ENCODE assay signal across 8 cellular contexts in the genomic region with DNA sequence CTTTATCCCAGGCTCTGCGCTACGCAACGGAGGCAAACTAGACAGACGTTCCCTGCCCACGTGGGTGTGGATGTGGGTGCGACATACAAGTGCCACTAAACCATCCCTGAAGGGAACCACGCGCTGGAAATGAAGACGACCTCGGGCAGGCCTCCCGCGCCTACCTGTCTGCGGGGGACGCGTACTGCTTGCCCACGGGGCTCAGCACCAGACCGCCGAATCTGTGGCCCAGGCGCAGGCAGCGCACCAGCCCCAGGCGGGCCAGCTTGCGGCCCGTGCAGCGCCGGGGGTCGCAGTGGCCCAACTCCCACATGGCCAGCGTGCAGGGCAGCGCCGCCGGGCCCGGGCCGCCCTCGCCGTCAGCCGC. TPM values are rescaled to one million over a fixed set of nuclear protein-coding genes. Genes with fewer than 3 reads are reported as not detected.
A peak's percentile ranks its signal among the peaks of the same experiment; 100 is the strongest.
DNase-seq lines count a peak whose midpoint lies in the region; ATAC-seq, FAIRE-seq and TF ChIP-seq lines count a peak whose summit lies in the region.

No MANE protein-coding gene starts in this region.

- no peak for FAIRE-seq in H54 (lab: Jason Lieb, UNC)
- no peak for FAIRE-seq in urothelium cell line (lab: Jason Lieb, UNC)

- no peaks in the 10 kb centered on the region for H3K27me3 ChIP-seq in BLaER1
- no peaks in the 10 kb centered on the region for H3K27me3 ChIP-seq in RWPE2 (ENCODE audit: insufficient read depth, poor library complexity, severe bottlenecking)
- H3K27me3 ChIP-seq in esophagus muscularis mucosa = no peaks in the 10 kb centered on the region
- H3K27me3 ChIP-seq in parathyroid adenoma (ENCODE audit: control insufficient read depth, insufficient read depth, low read length) = no peaks in the 10 kb centered on the region

- TF ChIP-seq CTCF in RWPE2 (IDR thresholded peaks at IDR 0.05; ENCODE audit: poor library complexity, severe bottlenecking) = no peak
- no peak for TF ChIP-seq CTCF in esophagus muscularis mucosa (IDR thresholded peaks at IDR 0.05)
- no peak for TF ChIP-seq CTCF in parathyroid adenoma (IDR thresholded peaks at IDR 0.05)

- H3K36me3 ChIP-seq in BLaER1 (peaks cover 36% of the 10 kb centered on the region), RWPE2 (ENCODE audit: low read depth) (peaks cover 14% of the 10 kb centered on the region; the same call in 1 of the 2 replicates), esophagus muscularis mucosa (peaks cover 18 to 34% (median 33%) of the 10 kb centered on the region in 4 donors), parathyroid adenoma (ENCODE audit: control insufficient read depth, insufficient read depth, low read length) (no peaks in the 10 kb centered on the region)

- no peak for TF ChIP-seq POLR2A in esophagus muscularis mucosa (IDR thresholded peaks at IDR 0.05; ENCODE audit: low read depth)
- no peak for TF ChIP-seq POLR2A in H54 (IDR thresholded peaks at IDR 0.05; ENCODE audit: low read depth, low read length)

- H3K4me2 ChIP-seq in BLaER1 (peak overlapping the region; percentile 99), parathyroid adenoma (ENCODE audit: low read length) (peak overlapping the region; percentile 93)

- 0% methylated on average over 4 of the region's 35 CpGs for WGBS in esophagus muscularis mucosa

- ATAC-seq in GM21619 (IDR thresholded peaks at IDR 0.05; ENCODE audit: unreplicated experiment) (peak; percentile 18), RWPE2 (ENCODE audit: low read depth) (0 out of 3 replicates have a peak, but pooled peaks have one; percentile 3)

- H3K4me3 ChIP-seq in BLaER1 = peak overlapping the region; percentile 89
- H3K4me3 ChIP-seq in RWPE2 (ENCODE audit: severe bottlenecking) = peak overlapping the region; percentile 82
- peak overlapping the region; percentile 84 to 99 (median 91) for H3K4me3 ChIP-seq in esophagus muscularis mucosa
- peak overlapping the region; percentile 67 for H3K4me3 ChIP-seq in parathyroid adenoma (ENCODE audit: low read depth, low read length)

- peaks cover 45% of the 10 kb centered on the region for H4K20me1 ChIP-seq in BLaER1

- no peak for DNase-seq in RWPE2 (ENCODE audit: low spot score)
- no peak for DNase-seq in esophagus muscularis mucosa (ENCODE audit: extremely low spot score)
- no peak for DNase-seq in NCI-H82 (lab: John Stamatoyannopoulos, UW)
- no peak for DNase-seq in H54 (ENCODE audit: insufficient read length, low spot score)
- DNase-seq in urothelium cell line (ENCODE audit: low spot score) = no peak

- H3K9me3 ChIP-seq in BLaER1 (no peaks in the 10 kb centered on the region), RWPE2 (ENCODE audit: severe bottlenecking) (no peaks in the 10 kb centered on the region), esophagus muscularis mucosa (no peaks in the 10 kb centered on the region), parathyroid adenoma (ENCODE audit: control insufficient read depth, low read length) (no peaks in the 10 kb centered on the region)

- H3K79me2 ChIP-seq in parathyroid adenoma = peaks cover 43% of the 10 kb centered on the region

- H2AFZ ChIP-seq in parathyroid adenoma = peak overlapping the region; percentile 96

- peaks cover 32% of the 10 kb centered on the region for H3K4me1 ChIP-seq in BLaER1
- no peaks in the 10 kb centered on the region for H3K4me1 ChIP-seq in RWPE2 (ENCODE audit: insufficient read depth, poor library complexity, severe bottlenecking)
- H3K4me1 ChIP-seq in esophagus muscularis mucosa = peaks cover 28 to 60% (median 50%) of the 10 kb centered on the region in 4 donors
- H3K4me1 ChIP-seq in parathyroid adenoma = peaks cover 12% of the 10 kb centered on the region

- TF ChIP-seq EP300 in esophagus muscularis mucosa (IDR thresholded peaks at IDR 0.05) = no peak

- intact Hi-C loops in esophagus muscularis mucosa (cut with DNase I) = no loop called here

- peak overlapping the region; percentile 68 for H3K27ac ChIP-seq in BLaER1
- no peak overlapping the region for H3K27ac ChIP-seq in RWPE2 (ENCODE audit: poor library complexity, severe bottlenecking)
- peak overlapping the region; percentile 65 to 82 (median 71) for H3K27ac ChIP-seq in esophagus muscularis mucosa (replicated peaks in 1 of 4)
- H3K27ac ChIP-seq in parathyroid adenoma = no peak overlapping the region

- H3K9ac ChIP-seq in BLaER1 (peak overlapping the region; percentile 79), parathyroid adenoma (no peak overlapping the region)

RNA-seq across cellular contexts. Expression of a gene that starts 0.5 kb away (rescaled TPM):
- total RNA-seq in esophagus muscularis mucosa = 100 to 1,000 TPM in 3 of 4 donors, 10 to 100 TPM in 1; 78.2 to 112 (median 106) TPM

RNA-seq across cellular contexts. Expression of a gene that starts 0.5 kb away (rescaled TPM):
- total RNA-seq in esophagus muscularis mucosa = 10 to 100 TPM; 54.4 to 70.5 (median 61.1) TPM

RNA-seq across cellular contexts. Expression of a gene that starts 17.8 kb away (rescaled TPM):
- 1 to 10 TPM; 1.3 to 4.2 (median 2.3) TPM for total RNA-seq in esophagus muscularis mucosa

RNA-seq across cellular contexts. Expression of a gene that starts 41.8 kb away (rescaled TPM):
- 10 to 100 TPM; 42.8 to 70.5 (median 63.9) TPM for total RNA-seq in esophagus muscularis mucosa

Comparison
In these comparisons a context has a peak if more than half of its experiments do, and no peak if none do; other contexts are left out.
1. H3K27ac ChIP-seq: peak in BLaER1 (single experiment) and esophagus muscularis mucosa (4 of 4); none in RWPE2 (single experiment) and parathyroid adenoma (single experiment).
2. Peak in every context shown above with its lines, with median percentiles within 50 percentile points of each other: H3K4me3 ChIP-seq.